Comparison of ENCODE assay signal across 10 cellular contexts in the genomic region with DNA sequence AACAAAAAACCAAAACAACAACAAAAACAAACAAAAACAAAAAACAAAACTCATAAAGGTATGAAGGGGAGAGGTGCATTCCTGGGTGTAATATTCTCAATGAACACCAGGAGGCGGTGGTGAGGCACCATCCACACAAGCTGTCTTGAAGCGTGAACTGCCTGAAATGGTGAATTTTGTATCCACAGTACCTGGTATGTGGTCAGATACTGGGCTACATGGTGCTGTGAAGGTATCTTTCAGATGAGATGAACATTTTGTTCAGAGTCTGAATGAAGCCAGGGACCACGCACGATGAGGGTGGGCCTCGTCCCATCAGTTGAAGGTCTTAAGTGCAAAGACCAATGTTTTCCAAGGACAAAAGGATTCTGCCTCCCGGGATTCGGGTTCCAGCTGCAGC. TPM values are rescaled to one million over a fixed set of nuclear protein-coding genes. Genes with fewer than 3 reads are reported as not detected.
DNase-seq lines count a peak whose midpoint lies in the region; ATAC-seq and TF ChIP-seq lines count a peak whose summit lies in the region.
"Had no signal": no experiment of that assay in that cellular context is flagged by ENCODE, and none has a peak within 500 bp of the region (broad histone marks: within the 10 kb centered on the region; RNA-seq: fewer than 3 reads in every experiment).

No MANE protein-coding gene starts in this region.

- no peaks in the 10 kb centered on the region for H3K9me2 ChIP-seq in HCT116 (ENCODE audit: insufficient read depth)

- H3K4me3 Mint-ChIP-seq in CD8-positive, alpha-beta memory T cell, result no peak overlapping the region
- H3K4me3 Mint-ChIP-seq: natural killer cell treated with Interleukin-12 subunit alpha and Interleukin-12 subunit beta and Interleukin-15 and Interleukin-18, amount 100 ng/mL, for 72 hours had no signal

- no peaks in the 10 kb centered on the region for H3K79me2 ChIP-seq in HCT116 (ENCODE audit: insufficient read depth, low read length)
- no peaks in the 10 kb centered on the region for H3K79me2 ChIP-seq in fibroblast of lung (ENCODE audit: control insufficient read depth, insufficient read depth, low read length)

- H3K4me1 ChIP-seq in CD8-positive, alpha-beta memory T cell (ENCODE audit: insufficient read depth, low read length), result no peaks in the 10 kb centered on the region
- H3K4me1 ChIP-seq in HCT116 (ENCODE audit: control insufficient read depth in 1 of 2, insufficient read depth in 2 of 2, low read length in 2 of 2) (no peaks in the 10 kb centered on the region), fibroblast of lung (ENCODE audit: control insufficient read depth, extremely low read depth, insufficient read depth, low read length) (no peaks in the 10 kb centered on the region)
- H3K4me1 ChIP-seq: SJSA1 had no signal

- POLR2A ChIA-PET in CD8-positive, alpha-beta memory T cell (lab: Charles Lee), result no interaction called here
- POLR2A ChIA-PET in HCT116 (lab: Charles Lee), result no interaction called here

- H3K4me1 Mint-ChIP-seq in CD8-positive, alpha-beta memory T cell, result peaks cover 8 to 12% (median 11%) of the 10 kb centered on the region in 3 donors

- H4K20me1 ChIP-seq in HCT116 (ENCODE audit: insufficient read depth) (no peaks in the 10 kb centered on the region), fibroblast of lung (ENCODE audit: control insufficient read depth, extremely low read depth, insufficient read depth, low read length) (no peaks in the 10 kb centered on the region)

- CTCF ChIA-PET in CD8-positive, alpha-beta memory T cell (lab: Charles Lee), result no interaction called here
- CTCF ChIA-PET in HCT116 (lab: Charles Lee), result no interaction called here

- no peaks in the 10 kb centered on the region for H3K9me3 Mint-ChIP-seq in CD8-positive, alpha-beta memory T cell
- H3K9me3 Mint-ChIP-seq: natural killer cell treated with Interleukin-12 subunit alpha and Interleukin-12 subunit beta and Interleukin-15 and Interleukin-18, amount 100 ng/mL, for 72 hours had no signal

- peak in 3 of 5 donors; percentile 12 to 32 (median 23) for DNase-seq in CD8-positive, alpha-beta memory T cell
- DNase-seq in HCT116 (ENCODE audit: low read depth, low spot score) (peak; percentile 46), fibroblast of lung (ENCODE audit: low read depth in 2 of 2) (no peak), globus pallidus (ENCODE audit: low spot score) (no peak)
- DNase-seq in stimulated activated CD4-positive, alpha-beta T cell treated with anti-CD3 and anti-CD28 coated beads, Interleukin-4, amount 100 ng/mL, for 24 hours, result peak; percentile 52
- DNase-seq in activated CD4-positive, CD25-positive, alpha-beta regulatory T cell treated with anti-CD3 and anti-CD28 coated beads, Interleukin-2, amount 50 U/mL, for 72 hours, result no peak

- no peak for TF ChIP-seq POLR2A in HCT116 (IDR thresholded peaks at IDR 0.05; ENCODE audit: borderline replicate concordance, extremely low read depth, insufficient read depth, insufficient read length)

- ATAC-seq in HCT116 (peak; percentile 77), GM18868 (IDR thresholded peaks at IDR 0.05; ENCODE audit: unreplicated experiment) (no peak)

- no TSS peak for BruUV-seq in HCT116 (replicated peaks; lab: Mats Ljungman, UMichigan)

- H3K4me2 ChIP-seq in HCT116 (ENCODE audit: low read length), result no peak overlapping the region
- H3K4me2 ChIP-seq in fibroblast of lung (ENCODE audit: extremely low read depth, insufficient read depth, low read length), result no peak overlapping the region

- H3K9ac ChIP-seq in HCT116 (ENCODE audit: low read length) (no peak overlapping the region), fibroblast of lung (ENCODE audit: insufficient read depth, low read length) (no peak overlapping the region)

- no peak overlapping the region for H3K4me3 ChIP-seq in CD8-positive, alpha-beta memory T cell (ENCODE audit: low read length)
- H3K4me3 ChIP-seq in HCT116 (replicated peaks in 1 of 2; ENCODE audit: low read depth in 1 of 2, low read length in 2 of 2), result no peak overlapping the region
- H3K4me3 ChIP-seq in fibroblast of lung (replicated peaks in 1 of 4; ENCODE audit: control extremely low read depth in 1 of 4, insufficient read depth in 1 of 4, low read depth in 3 of 4, low read length in 4 of 4), result no peak overlapping the region
- H3K4me3 ChIP-seq: SJSA1 had no signal

- H3K27ac Mint-ChIP-seq in CD8-positive, alpha-beta memory T cell, result peak overlapping the region in 1 of 8 donors; percentile 68
- H3K27ac Mint-ChIP-seq: natural killer cell treated with Interleukin-12 subunit alpha and Interleukin-12 subunit beta and Interleukin-15 and Interleukin-18, amount 100 ng/mL, for 72 hours had no signal

- H3K9me3 ChIP-seq in CD8-positive, alpha-beta memory T cell (ENCODE audit: low read length), result no peaks in the 10 kb centered on the region
- H3K9me3 ChIP-seq in HCT116 (ENCODE audit: control insufficient read depth in 1 of 2, insufficient read depth in 1 of 2, low read depth in 1 of 2, low read length in 2 of 2) (no peaks in the 10 kb centered on the region), fibroblast of lung (ENCODE audit: control insufficient read depth, insufficient read depth, low read depth, low read length) (no peaks in the 10 kb centered on the region)
- H3K9me3 ChIP-seq: SJSA1 had no signal

- H3K27ac ChIP-seq in CD8-positive, alpha-beta memory T cell (ENCODE audit: low read depth, low read length), result no peak overlapping the region
- no peak overlapping the region for H3K27ac ChIP-seq in HCT116 (ENCODE audit: low read depth, low read length)
- H3K27ac ChIP-seq in VCaP, result no peak overlapping the region
- no peak overlapping the region for H3K27ac ChIP-seq in fibroblast of lung (ENCODE audit: insufficient read depth, low read length)
- H3K27ac ChIP-seq: SJSA1 had no signal

- TF ChIP-seq CTCF in HCT116 (IDR thresholded peaks at IDR 0.05 in 2 of 3, conservative IDR thresholded peaks at IDR 0.05 in 1 of 3; ENCODE audit: borderline replicate concordance in 1 of 3, insufficient read depth in 1 of 3, low read depth in 2 of 3, low read length in 2 of 3) (peak; percentile 29 to 80 (median 72); a peak in 5 of 6 replicates), VCaP (conservative IDR thresholded peaks at IDR 0.05) (peak; percentile 91), fibroblast of lung (conservative IDR thresholded peaks at IDR 0.05 in 1 of 2, IDR thresholded peaks at IDR 0.05 in 1 of 2; ENCODE audit: low read depth in 1 of 2, low read length in 2 of 2) (peak; percentile 31 to 37)

- H3K27me3 Mint-ChIP-seq in CD8-positive, alpha-beta memory T cell, result no peaks in the 10 kb centered on the region
- H3K27me3 Mint-ChIP-seq: natural killer cell treated with Interleukin-12 subunit alpha and Interleukin-12 subunit beta and Interleukin-15 and Interleukin-18, amount 100 ng/mL, for 72 hours had no signal

- peak; percentile 79 for TF ChIP-seq RAD21 in HCT116 (IDR thresholded peaks at IDR 0.05; ENCODE audit: low read depth)

- H3K36me3 Mint-ChIP-seq in CD8-positive, alpha-beta memory T cell, result peaks cover 4 to 24% (median 9%) of the 10 kb centered on the region in 3 donors

- H2AFZ ChIP-seq in HCT116 (ENCODE audit: low read depth, low read length, poor library complexity, severe bottlenecking), result peak overlapping the region; percentile 78
- H2AFZ ChIP-seq in fibroblast of lung (ENCODE audit: low read length), result no peak overlapping the region

- intact Hi-C loops in HCT116 (cut with micrococcal nuclease), result loop anchor here (1.0 to 5.0 kb wide), 2 partner anchors 774 to 791 kb away; no protein-coding TSS in a partner anchor

- RAD21 ChIA-PET in HCT116 (lab: Charles Lee; ENCODE audit: low non-redundant PET in 1 of 2, low total read pairs in 2 of 2, uncharacterized antibody in 2 of 2, unreplicated experiment in 2 of 2), result no interaction called here

- H3K36me3 ChIP-seq in CD8-positive, alpha-beta memory T cell (ENCODE audit: insufficient read depth, low read length), result no peaks in the 10 kb centered on the region
- no peaks in the 10 kb centered on the region for H3K36me3 ChIP-seq in HCT116 (ENCODE audit: control insufficient read depth in 1 of 2, insufficient read depth in 2 of 2, low read length in 2 of 2)
- no peaks in the 10 kb centered on the region for H3K36me3 ChIP-seq in fibroblast of lung (ENCODE audit: control insufficient read depth, insufficient read depth, low read length)
- H3K36me3 ChIP-seq: SJSA1 had no signal

- no peaks in the 10 kb centered on the region for H3K27me3 ChIP-seq in CD8-positive, alpha-beta memory T cell (ENCODE audit: insufficient read depth, low read length, poor library complexity, severe bottlenecking)
- no peaks in the 10 kb centered on the region for H3K27me3 ChIP-seq in HCT116 (ENCODE audit: insufficient read depth, low read length)
- no peaks in the 10 kb centered on the region for H3K27me3 ChIP-seq in fibroblast of lung (ENCODE audit: control insufficient read depth, insufficient read depth, low read length)
- H3K27me3 ChIP-seq: SJSA1 had no signal

TF ChIP-seq in HCT116, 20 proteins besides CTCF, POLR2A, EP300 and RAD21:
- TF ChIP-seq SP1 (IDR thresholded peaks at IDR 0.05; ENCODE audit: low read depth), result no peak
- peak; percentile 23; the same call in 1 of the 2 replicates for TF ChIP-seq CBX3 (IDR thresholded peaks at IDR 0.05; ENCODE audit: low read depth)

RNA-seq across cellular contexts. Expression of gene ASMT, which starts 58.5 kb away (rescaled TPM):
- 1 to 10 TPM; 1.9 to 2.1 TPM for total RNA-seq in CD8-positive, alpha-beta memory T cell
- 0.40 TPM for polyA plus RNA-seq in CD8-positive, alpha-beta memory T cell
- not detected for total RNA-seq in HCT116 (2021; ENCODE audit: unreplicated experiment)
- 0.18 TPM in 1 of 2 replicates, not detected in the other for polyA plus RNA-seq in HCT116 (2012)
- not detected in 2 replicates for total RNA-seq in fibroblast of lung
- not detected in 2 replicates for polyA plus RNA-seq in fibroblast of lung
- polyA plus RNA-seq in fibroblast of lung (2012), result not detected in 2 replicates
- not detected in 2 replicates for polyA minus RNA-seq in fibroblast of lung (ENCODE audit: low replicate concordance)
- total RNA-seq: SJSA1 had no signal

Comparison
In these comparisons a context has a peak if more than half of its experiments do, and no peak if none do; other contexts are left out.
1. DNase-seq: peak in CD8-positive, alpha-beta memory T cell (3 of 5), HCT116 (single experiment) and stimulated activated CD4-positive, alpha-beta T cell treated with anti-CD3 and anti-CD28 coated beads, Interleukin-4, amount 100 ng/mL, for 24 hours (single experiment); none in fibroblast of lung (0 of 2), globus pallidus (single experiment) and activated CD4-positive, CD25-positive, alpha-beta regulatory T cell treated with anti-CD3 and anti-CD28 coated beads, Interleukin-2, amount 50 U/mL, for 72 hours (single experiment).
2. CTCF ChIP-seq: peak in every context shown above with its lines; median percentile 91 in VCaP; 72 in HCT116; 34 in fibroblast of lung.